In the genomic region with DNA sequence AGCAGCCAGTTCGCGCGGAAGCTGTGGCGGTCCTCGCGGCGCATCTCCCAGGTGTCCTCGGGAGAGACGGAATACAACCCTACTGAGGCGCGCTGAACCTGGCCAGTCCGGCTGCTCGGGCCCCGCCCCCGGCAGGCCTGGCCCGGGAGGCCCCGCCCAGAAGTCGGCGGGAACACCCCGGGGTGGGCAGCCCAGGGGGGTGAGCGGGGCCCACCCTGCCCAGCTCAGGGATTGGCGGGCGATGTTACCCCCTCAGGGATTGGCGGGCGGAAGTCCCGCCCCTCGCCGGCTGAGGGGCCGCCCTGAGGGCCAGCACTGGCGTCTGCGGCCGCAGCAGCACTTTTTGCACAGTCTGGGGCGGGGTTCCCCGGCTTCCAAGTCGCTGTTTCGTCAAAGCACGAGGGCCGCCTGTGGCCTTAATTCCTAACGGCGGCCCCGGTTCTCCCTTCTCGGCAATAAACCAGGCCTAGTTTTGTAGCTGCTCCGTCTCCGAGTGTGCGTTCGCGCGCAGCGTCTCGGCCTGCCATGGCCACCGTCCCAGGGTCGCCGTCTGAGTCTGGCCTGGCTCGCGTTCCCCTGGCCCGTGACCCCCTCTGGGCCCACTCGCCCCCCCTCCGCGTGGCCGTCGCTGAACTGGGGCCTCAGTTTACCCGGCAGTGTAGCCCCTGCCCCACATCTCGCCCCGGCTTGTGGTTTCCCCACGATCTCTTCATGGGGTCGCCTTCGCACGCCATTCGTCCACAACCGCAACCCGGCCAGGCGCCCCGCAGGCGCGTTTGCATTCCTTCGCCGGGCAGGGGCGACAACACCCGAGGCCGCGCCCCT, we compare ENCODE assay signal across 8 cellular contexts. TPM values are rescaled to one million over a fixed set of nuclear protein-coding genes. Genes with fewer than 3 reads are reported as not detected.
A peak's percentile ranks its signal among the peaks of the same experiment; 100 is the strongest.
DNase-seq lines count a peak whose midpoint lies in the region; ATAC-seq and TF ChIP-seq lines count a peak whose summit lies in the region.

No MANE protein-coding gene starts in this region.

- peak overlapping the region; percentile 26 for H3K4me3 ChIP-seq in CD8-positive, alpha-beta memory T cell (ENCODE audit: low read length)
- H3K4me3 ChIP-seq in left lung: peak overlapping the region; percentile 40 to 46

- H3K27ac Mint-ChIP-seq in CD8-positive, alpha-beta memory T cell: peak overlapping the region; percentile 60 to 94 (median 82)
- peak overlapping the region; percentile 36 for H3K27ac Mint-ChIP-seq in activated CD4-positive, alpha-beta T cell treated with anti-CD3 and anti-CD28 coated beads, Interleukin-2, amount 10 ng/mL, durations not matched to agents 7 days and 5 days

- no peaks in the 10 kb centered on the region for H3K27me3 ChIP-seq in CD8-positive, alpha-beta memory T cell (ENCODE audit: insufficient read depth, low read length, poor library complexity, severe bottlenecking)
- H3K27me3 ChIP-seq in left lung: no peaks in the 10 kb centered on the region

- intact Hi-C loops in left lung (cut with DNase I): no loop called here

- CTCF ChIA-PET in CD8-positive, alpha-beta memory T cell (lab: Charles Lee): interaction anchor here (0.6 to 1.3 kb wide), 5 partner anchors 9 to 314 kb away, joined by 3 to 4 read pairs (median 3); no protein-coding TSS in a partner anchor
- CTCF ChIA-PET in activated CD4-positive, alpha-beta T cell treated with anti-CD3 and anti-CD28 coated beads, Interleukin-2, amount 10 ng/mL, durations not matched to agents 7 days and 5 days (lab: Charles Lee): no interaction called here

- peaks cover 7 to 33% (median 9%) of the 10 kb centered on the region in 3 donors for H3K4me1 Mint-ChIP-seq in CD8-positive, alpha-beta memory T cell
- peaks cover 18% of the 10 kb centered on the region for H3K4me1 Mint-ChIP-seq in activated CD4-positive, alpha-beta T cell treated with anti-CD3 and anti-CD28 coated beads, Interleukin-2, amount 10 ng/mL, durations not matched to agents 7 days and 5 days

- no peaks in the 10 kb centered on the region for H3K9me3 Mint-ChIP-seq in CD8-positive, alpha-beta memory T cell
- H3K9me3 Mint-ChIP-seq in activated CD4-positive, alpha-beta T cell treated with anti-CD3 and anti-CD28 coated beads, Interleukin-2, amount 10 ng/mL, durations not matched to agents 7 days and 5 days: no peaks in the 10 kb centered on the region

- no peaks in the 10 kb centered on the region for H3K9me3 ChIP-seq in CD8-positive, alpha-beta memory T cell (ENCODE audit: low read length)
- H3K9me3 ChIP-seq in left lung: no peaks in the 10 kb centered on the region

- POLR2A ChIA-PET in CD8-positive, alpha-beta memory T cell (lab: Charles Lee): interaction anchor here (0.6 to 2.3 kb wide), 7 partner anchors 22 to 273 kb away, joined by 3 to 11 read pairs (median 3); a partner anchor contains a TSS
- POLR2A ChIA-PET in activated CD4-positive, alpha-beta T cell treated with anti-CD3 and anti-CD28 coated beads, Interleukin-2, amount 10 ng/mL, durations not matched to agents 7 days and 5 days (lab: Charles Lee): interaction anchor here (0.5 kb wide), 1 partner anchor 371 kb away, joined by 5 read pairs; a partner anchor contains a TSS

- H3K27ac ChIP-seq in CD8-positive, alpha-beta memory T cell (ENCODE audit: low read depth, low read length): no peak overlapping the region
- peak overlapping the region; percentile 63 to 82 for H3K27ac ChIP-seq in left lung

- peak overlapping the region; percentile 45 to 85 (median 71) for H3K4me3 Mint-ChIP-seq in CD8-positive, alpha-beta memory T cell
- peak overlapping the region; percentile 44 for H3K4me3 Mint-ChIP-seq in activated CD4-positive, alpha-beta T cell treated with anti-CD3 and anti-CD28 coated beads, Interleukin-2, amount 10 ng/mL, durations not matched to agents 7 days and 5 days

- no peak for TF ChIP-seq CTCF in left lung (IDR thresholded peaks at IDR 0.05)

- H3K27me3 Mint-ChIP-seq in CD8-positive, alpha-beta memory T cell: no peaks in the 10 kb centered on the region
- H3K27me3 Mint-ChIP-seq in activated CD4-positive, alpha-beta T cell treated with anti-CD3 and anti-CD28 coated beads, Interleukin-2, amount 10 ng/mL, durations not matched to agents 7 days and 5 days: no peaks in the 10 kb centered on the region

- DNase-seq in CD8-positive, alpha-beta memory T cell: peak; percentile 49 to 91 (median 82)
- DNase-seq in NCI-H1092 (lab: John Stamatoyannopoulos, UW): peak; percentile 79
- peak; percentile 66 for DNase-seq in activated CD4-positive, alpha-beta T cell treated with anti-CD3 and anti-CD28 coated beads, Interleukin-2, amount 10 ng/mL, durations not matched to agents 7 days and 5 days
- DNase-seq in dermis blood vessel endothelial cell: peak; percentile 91
- DNase-seq in left lung: peak; percentile 92
- DNase-seq in stimulated activated CD4-positive, alpha-beta T cell treated with anti-CD3 and anti-CD28 coated beads, Interleukin-2, amount 100 ng/mL, for 48 hours: peak; percentile 31 to 60
- no peak for DNase-seq in NCI-H1694 treated with DMSO at 0.1 percent for 48 hours (lab: John Stamatoyannopoulos, UW)

- H3K36me3 ChIP-seq in CD8-positive, alpha-beta memory T cell (ENCODE audit: insufficient read depth, low read length): peaks cover 23% of the 10 kb centered on the region
- peaks cover 0 to 84% of the 10 kb centered on the region in 2 donors for H3K36me3 ChIP-seq in left lung

- ATAC-seq in GM21515 (IDR thresholded peaks at IDR 0.05; ENCODE audit: unreplicated experiment) (peak; percentile 73), left lung (peak; percentile 95)

- H3K36me3 Mint-ChIP-seq in CD8-positive, alpha-beta memory T cell: peaks cover 0 to 51% (median 0%) of the 10 kb centered on the region in 3 donors
- H3K36me3 Mint-ChIP-seq in activated CD4-positive, alpha-beta T cell treated with anti-CD3 and anti-CD28 coated beads, Interleukin-2, amount 10 ng/mL, durations not matched to agents 7 days and 5 days (ENCODE audit: low read depth): peaks cover 29% of the 10 kb centered on the region

- no peaks in the 10 kb centered on the region for H3K4me1 ChIP-seq in CD8-positive, alpha-beta memory T cell (ENCODE audit: insufficient read depth, low read length)
- H3K4me1 ChIP-seq in left lung: peaks cover 4 to 19% of the 10 kb centered on the region in 2 donors

RNA-seq across cellular contexts. Expression of a gene that starts 30.0 kb away (rescaled TPM):
- total RNA-seq in CD8-positive, alpha-beta memory T cell: 10 to 100 TPM; 76.2 to 83.5 TPM
- 12.8 TPM for polyA plus RNA-seq in CD8-positive, alpha-beta memory T cell
- 100 to 1,000 TPM; 194 to 212 TPM for total RNA-seq in activated CD4-positive, alpha-beta T cell treated with anti-CD3 and anti-CD28 coated beads, Interleukin-2, amount 10 ng/mL, durations not matched to agents 7 days and 5 days
- total RNA-seq in dermis blood vessel endothelial cell (30.6 and 52.2 TPM in 2 replicates), left lung (100 to 1,000 TPM in 1 of 2 donors, 10 to 100 TPM in 1; 99.6 to 148 TPM)

RNA-seq across cellular contexts. Expression of a gene that starts 32.9 kb away (rescaled TPM):
- 10 to 100 TPM; 56.4 to 59.8 TPM for total RNA-seq in CD8-positive, alpha-beta memory T cell
- 114 TPM for polyA plus RNA-seq in CD8-positive, alpha-beta memory T cell
- total RNA-seq in activated CD4-positive, alpha-beta T cell treated with anti-CD3 and anti-CD28 coated beads, Interleukin-2, amount 10 ng/mL, durations not matched to agents 7 days and 5 days: 10 to 100 TPM; 48.7 to 56.1 TPM
- total RNA-seq in dermis blood vessel endothelial cell (22.7 and 44.6 TPM in 2 replicates), left lung (10 to 100 TPM; 34.7 to 43.7 TPM)
